ENCODE assay signal across 13 cellular contexts in genomic region chr2:109388018-109388417, GRCh38.
A peak's percentile ranks its signal among the peaks of the same experiment; 100 is the strongest.
DNase-seq lines count a peak whose midpoint lies in the region; ATAC-seq, FAIRE-seq and TF ChIP-seq lines count a peak whose summit lies in the region.
"Had no signal": no experiment of that assay in that cellular context is flagged by ENCODE, and none has a peak within 500 bp of the region (broad histone marks: within the 10 kb centered on the region; RNA-seq: fewer than 3 reads in every experiment).

No MANE protein-coding gene starts in this region.

- H3K4me1 Mint-ChIP-seq in chondrocyte (ENCODE audit: low read depth): peaks cover 37% of the 10 kb centered on the region
- peaks cover 74% of the 10 kb centered on the region for H3K4me1 Mint-ChIP-seq in nephron progenitor cell

- no peaks in the 10 kb centered on the region for H3K36me3 ChIP-seq in GM12878 (ENCODE audit: control insufficient read depth in 2 of 2, insufficient read depth in 2 of 2, low read length in 1 of 2)
- H3K36me3 ChIP-seq: BE2C had no signal

- H3K4me3 Mint-ChIP-seq in chondrocyte (ENCODE audit: unreplicated experiment) (no peak overlapping the region), nephron progenitor cell (no peak overlapping the region)
- H3K4me3 Mint-ChIP-seq: CD4-positive, alpha-beta T cell; H9 had no signal

- no peak overlapping the region for H3K27ac ChIP-seq in GM12878 (ENCODE audit: control insufficient read depth, insufficient read depth)
- H3K27ac ChIP-seq: A549 had no signal

- no peak for FAIRE-seq in GM12878 (lab: Jason Lieb, UNC)
- FAIRE-seq: A549, GM12891 had no signal

- no peaks in the 10 kb centered on the region for H3K27me3 Mint-ChIP-seq in chondrocyte (ENCODE audit: low read depth)
- peaks cover 9% of the 10 kb centered on the region for H3K27me3 Mint-ChIP-seq in nephron progenitor cell (ENCODE audit: low read depth, poor library complexity)
- H3K27me3 Mint-ChIP-seq: CD4-positive, alpha-beta T cell had no signal

- H3K4me3 ChIP-seq in GM12878: no peak overlapping the region
- H3K4me3 ChIP-seq: A549 had no signal

- no peak overlapping the region for H2AFZ ChIP-seq in GM12878 (ENCODE audit: control insufficient read depth, low read depth, low read length)

- no peaks in the 10 kb centered on the region for H3K9me3 Mint-ChIP-seq in chondrocyte (ENCODE audit: low read depth)
- no peaks in the 10 kb centered on the region for H3K9me3 Mint-ChIP-seq in nephron progenitor cell
- H3K9me3 Mint-ChIP-seq: CD4-positive, alpha-beta T cell had no signal

- no peaks in the 10 kb centered on the region for H3K4me1 ChIP-seq in GM12878 (ENCODE audit: control insufficient read depth, insufficient read depth, low read length)
- H3K4me1 ChIP-seq: A549, BE2C had no signal

- SMC1A ChIA-PET in GM12878 (lab: Charles Lee; ENCODE audit: uncharacterized antibody, unreplicated experiment): interaction anchor here (0.7 to 1.0 kb wide), 3 partner anchors 20 to 257 kb away, joined by 3 read pairs; no protein-coding TSS in a partner anchor

- in situ Hi-C loops in GM12878 (cut with MboI): no loop called here

- ATAC-seq in GM12878 (no peak), HG02938 (IDR thresholded peaks at IDR 0.05; ENCODE audit: unreplicated experiment) (no peak)
- ATAC-seq: A549 had no signal

- no peaks in the 10 kb centered on the region for H4K20me1 ChIP-seq in GM12878 (ENCODE audit: control insufficient read depth, insufficient read depth)

- H3K27ac Mint-ChIP-seq in chondrocyte (ENCODE audit: unreplicated experiment) (peak overlapping the region; percentile 19), nephron progenitor cell (peak overlapping the region; percentile 15)
- H3K27ac Mint-ChIP-seq: CD4-positive, alpha-beta T cell had no signal

- no peak for TF ChIP-seq POLR2A in GM12878 (IDR thresholded peaks at IDR 0.05; ENCODE audit: low read depth, low read length)

- intact Hi-C loops in GM12878 (cut with micrococcal nuclease; ENCODE audit: unreplicated experiment): no loop called here

- H3K4me2 ChIP-seq in GM12878 (ENCODE audit: control insufficient read depth, insufficient read depth): no peak overlapping the region
- H3K4me2 ChIP-seq: A549 had no signal

- no peaks in the 10 kb centered on the region for H3K9me3 ChIP-seq in GM12878 (replicated peaks; ENCODE audit: control insufficient read depth, insufficient read depth, low read length)
- H3K9me3 ChIP-seq: A549, BE2C had no signal

- RAD21 ChIA-PET in GM12878 (lab: Charles Lee; ENCODE audit: unreplicated experiment): no interaction called here

- no peaks in the 10 kb centered on the region for H3K79me2 ChIP-seq in GM12878 (ENCODE audit: control insufficient read depth, insufficient read depth, low read length)

- DNase-seq in GM12878 (ENCODE audit: low read depth, low spot score): no peak
- DNase-seq in chondrocyte (ENCODE audit: low spot score): no peak
- DNase-seq in nephron progenitor cell: no peak
- no peak for DNase-seq in CD1c-positive myeloid dendritic cell (ENCODE audit: extremely low spot score)
- DNase-seq in stimulated activated CD4-positive, alpha-beta T cell treated with anti-CD3 and anti-CD28 coated beads, Interleukin-4, amount 100 ng/mL, for 24 hours: no peak
- DNase-seq: BE2C; CD4-positive, alpha-beta T cell; DMS79; GOT3; H9 had no signal

- TF ChIP-seq RAD21 in GM12878 (IDR thresholded peaks at IDR 0.05; ENCODE audit: insufficient read depth, low read depth, low read length): no peak

- no peak for TF ChIP-seq CTCF in GM12878 (IDR thresholded peaks at IDR 0.05 in 2 of 3, conservative IDR thresholded peaks at IDR 0.05 in 1 of 3; ENCODE audit: control insufficient read depth in 2 of 3, extremely low read depth in 1 of 3, insufficient read depth in 1 of 3, low read depth in 3 of 3, low read length in 3 of 3)
- TF ChIP-seq CTCF in chondrocyte (IDR thresholded peaks at IDR 0.05): no peak
- no peak for TF ChIP-seq CTCF in nephron progenitor cell (IDR thresholded peaks at IDR 0.05)

- H3K9ac ChIP-seq in GM12878 (ENCODE audit: control insufficient read depth, insufficient read depth, low read length): no peak overlapping the region

- peaks cover 27% of the 10 kb centered on the region for H3K36me3 Mint-ChIP-seq in chondrocyte (ENCODE audit: low read depth)
- no peaks in the 10 kb centered on the region for H3K36me3 Mint-ChIP-seq in nephron progenitor cell (ENCODE audit: low read depth)

- no peaks in the 10 kb centered on the region for H3K27me3 ChIP-seq in GM12878 (replicated peaks in 1 of 2; ENCODE audit: control insufficient read depth in 2 of 2, insufficient read depth in 2 of 2, low read length in 1 of 2)
- H3K27me3 ChIP-seq: BE2C had no signal

- POLR2A ChIA-PET in GM12878 (lab: Charles Lee): no interaction called here

- WGBS in GM12878 (ENCODE audit: insufficient coverage, insufficient replicate concordance, low lambda C conversion rate, missing lambda C conversion rate): 26% methylated on average over 2 of the region's 2 CpGs

- CTCF ChIA-PET in GM12878 (lab: Yijun Ruan, JAX): interaction anchor here (1.3 kb wide), 1 partner anchor 122 kb away, joined by 6 read pairs; no protein-coding TSS in a partner anchor

- BruUV-seq in GM12878 (replicated peaks; lab: Mats Ljungman, UMichigan): no TSS peak

- TF ChIP-seq EP300 in GM12878 (IDR thresholded peaks at IDR 0.05; ENCODE audit: borderline replicate concordance in 1 of 2, control insufficient read depth in 1 of 2, low read depth in 2 of 2, low read length in 2 of 2): no peak

TF ChIP-seq in GM12878, 131 proteins besides CTCF, POLR2A, EP300 and RAD21:
- no peak for TF ChIP-seq CHD4 (IDR thresholded peaks at IDR 0.05)
- TF ChIP-seq BMI1 (IDR thresholded peaks at IDR 0.05; ENCODE audit: borderline replicate concordance): peak; percentile 85
